In genomic region chr15:92899910-92900711, GRCh38 we compare ENCODE assay signal across 8 cellular contexts. TPM values are rescaled to one million over a fixed set of nuclear protein-coding genes. Genes with fewer than 3 reads are reported as not detected.
DNase-seq lines count a peak whose midpoint lies in the region; ATAC-seq and TF ChIP-seq lines count a peak whose summit lies in the region.

Gene CHD2 (plus strand): TSS chr15:92900324. CDS start chr15:92901238, 914 bp downstream.

- DNase-seq in NCI-H510A treated with DMSO at 0.1 percent for 48 hours (lab: John Stamatoyannopoulos, UW) (peak; percentile 91), dedifferentiated amniotic fluid mesenchymal stem cell (ENCODE audit: extremely low spot score) (peak; percentile 72), left lobe of liver (ENCODE audit: low spot score) (peak; percentile 83)
- DNase-seq in activated CD4-positive, alpha-beta T cell treated with anti-CD3 and anti-CD28 coated beads for 1 hour: peak; percentile 50
- peak; percentile 68 for DNase-seq in stimulated activated CD4-positive, alpha-beta T cell treated with anti-CD3 and anti-CD28 coated beads, Interleukin-4, amount 100 ng/mL, for 24 hours

- TF ChIP-seq CTCF in C4-2B (conservative IDR thresholded peaks at IDR 0.05): peak; percentile 33; the same call in 1 of the 2 replicates

- peak; percentile 72 for ATAC-seq in GM19328 (IDR thresholded peaks at IDR 0.05; ENCODE audit: unreplicated experiment)
- ATAC-seq in HG03457 (IDR thresholded peaks at IDR 0.05; ENCODE audit: unreplicated experiment): peak; percentile 59
- ATAC-seq in left lobe of liver: peak; percentile 70

- H3K27ac ChIP-seq in C4-2B: peak within 1 kb of the TSS; percentile 81

RNA-seq across cellular contexts. Expression of gene CHD2, which starts in this region (rescaled TPM):
- 53.1 TPM for total RNA-seq in left lobe of liver

Comparison
In these comparisons a context has a peak if more than half of its experiments do, and no peak if none do; other contexts are left out.
1. Peak in every context shown above with its lines: DNase-seq, ATAC-seq and H3K27ac ChIP-seq.